ENCODE assay signal across 1 cellular context in genomic region chr10:17453377-17454091, GRCh38.
A peak's percentile ranks its signal among the peaks of the same experiment; 100 is the strongest.
TF ChIP-seq lines count a peak whose summit lies in the region.

No MANE protein-coding gene starts in this region.

TF ChIP-seq in HEK293, 187 proteins besides CTCF, POLR2A, EP300 and RAD21 (continued from another document and continues in another):
- TF ChIP-seq, protein P1, sequence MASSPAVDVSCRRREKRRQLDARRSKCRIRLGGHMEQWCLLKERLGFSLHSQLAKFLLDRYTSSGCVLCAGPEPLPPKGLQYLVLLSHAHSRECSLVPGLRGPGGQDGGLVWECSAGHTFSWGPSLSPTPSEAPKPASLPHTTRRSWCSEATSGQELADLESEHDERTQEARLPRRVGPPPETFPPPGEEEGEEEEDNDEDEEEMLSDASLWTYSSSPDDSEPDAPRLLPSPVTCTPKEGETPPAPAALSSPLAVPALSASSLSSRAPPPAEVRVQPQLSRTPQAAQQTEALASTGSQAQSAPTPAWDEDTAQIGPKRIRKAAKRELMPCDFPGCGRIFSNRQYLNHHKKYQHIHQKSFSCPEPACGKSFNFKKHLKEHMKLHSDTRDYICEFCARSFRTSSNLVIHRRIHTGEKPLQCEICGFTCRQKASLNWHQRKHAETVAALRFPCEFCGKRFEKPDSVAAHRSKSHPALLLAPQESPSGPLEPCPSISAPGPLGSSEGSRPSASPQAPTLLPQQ (tag by site-specific recombination; IDR thresholded peaks at IDR 0.05), result no peak
- TF ChIP-seq ZBTB7A (tag by site-specific recombination; IDR thresholded peaks at IDR 0.05; ENCODE audit: low read depth) (no peak), WT1 (tag by site-specific recombination; IDR thresholded peaks at IDR 0.05) (no peak), SCRT1 (tag by site-specific recombination; IDR thresholded peaks at IDR 0.05; ENCODE audit: borderline replicate concordance) (no peak), ZNF202 (tag by site-specific recombination; IDR thresholded peaks at IDR 0.05; ENCODE audit: borderline replicate concordance) (no peak), ZNF175 (tag by site-specific recombination; IDR thresholded peaks at IDR 0.05) (no peak), ZNF121 (tag by site-specific recombination; IDR thresholded peaks at IDR 0.05) (no peak), ZNF221 (tag by site-specific recombination; IDR thresholded peaks at IDR 0.05; ENCODE audit: borderline replicate concordance) (no peak), ZNF664 (tag by site-specific recombination; IDR thresholded peaks at IDR 0.05) (no peak), ZNF138 (tag by site-specific recombination; IDR thresholded peaks at IDR 0.05; ENCODE audit: borderline replicate concordance) (no peak), RBAK (tag by site-specific recombination; IDR thresholded peaks at IDR 0.05) (no peak), REPIN1 (tag by site-specific recombination; IDR thresholded peaks at IDR 0.05; ENCODE audit: low read depth) (no peak), ZNF157 (tag by site-specific recombination; IDR thresholded peaks at IDR 0.05) (no peak), ZNF600 (tag by site-specific recombination; IDR thresholded peaks at IDR 0.05) (peak; percentile 87), SCRT2 (tag by site-specific recombination; IDR thresholded peaks at IDR 0.05) (peak; percentile 85), TCF7L2 (IDR thresholded peaks at IDR 0.05; ENCODE audit: borderline replicate concordance, low read depth, low read length) (no peak), ZFP37 (tag by site-specific recombination; IDR thresholded peaks at IDR 0.05) (peak; percentile 93), MYNN (tag by site-specific recombination; IDR thresholded peaks at IDR 0.05; ENCODE audit: borderline replicate concordance) (no peak), ZNF658 (tag by site-specific recombination; IDR thresholded peaks at IDR 0.05) (no peak), SP2 (tag by site-specific recombination; IDR thresholded peaks at IDR 0.05) (no peak), ZNF558 (tag by site-specific recombination; IDR thresholded peaks at IDR 0.05) (no peak), KLF9 (tag by site-specific recombination; IDR thresholded peaks at IDR 0.05; ENCODE audit: low read depth) (no peak), SP3 (tag by site-specific recombination; IDR thresholded peaks at IDR 0.05) (no peak), ZNF274 (IDR thresholded peaks at IDR 0.05; ENCODE audit: low read length) (no peak), ZNF274 (tag by site-specific recombination; IDR thresholded peaks at IDR 0.05; ENCODE audit: borderline replicate concordance) (no peak), ZNF596 (tag by site-specific recombination; IDR thresholded peaks at IDR 0.05) (no peak; the same call in 1 of the 2 replicates), ZNF354C (tag by site-specific recombination; IDR thresholded peaks at IDR 0.05; ENCODE audit: borderline replicate concordance, low read depth) (no peak), ZNF148 (tag by site-specific recombination; IDR thresholded peaks at IDR 0.05; ENCODE audit: borderline replicate concordance) (no peak), ZNF214 (tag by site-specific recombination; IDR thresholded peaks at IDR 0.05; ENCODE audit: borderline replicate concordance) (no peak), ZSCAN30 (tag by site-specific recombination; IDR thresholded peaks at IDR 0.05) (no peak; the same call in 1 of the 2 replicates), ZFP3 (tag by site-specific recombination; IDR thresholded peaks at IDR 0.05; ENCODE audit: low read depth) (no peak), ZNF791 (tag by site-specific recombination; IDR thresholded peaks at IDR 0.05) (no peak), ZNF660 (tag by site-specific recombination; IDR thresholded peaks at IDR 0.05) (no peak; the same call in 1 of the 2 replicates), ZNF610 (tag by site-specific recombination; IDR thresholded peaks at IDR 0.05; ENCODE audit: borderline replicate concordance) (no peak), ZNF626 (tag by site-specific recombination; IDR thresholded peaks at IDR 0.05) (no peak), PRDM1 (tag by site-specific recombination; IDR thresholded peaks at IDR 0.05) (peak; percentile 16; the same call in 1 of the 2 replicates), ZNF184 (tag by site-specific recombination; IDR thresholded peaks at IDR 0.05) (no peak), ZNF677 (tag by site-specific recombination; IDR thresholded peaks at IDR 0.05) (no peak), ZNF623 (tag by site-specific recombination; IDR thresholded peaks at IDR 0.05) (no peak), ZNF48 (tag by site-specific recombination; IDR thresholded peaks at IDR 0.05) (no peak), ZSCAN5A (tag by site-specific recombination; IDR thresholded peaks at IDR 0.05) (0 out of 2 replicates have a peak, but pooled peaks have one; percentile 39), ZNF362 (tag by site-specific recombination; IDR thresholded peaks at IDR 0.05) (no peak), ZNF132 (tag by site-specific recombination; IDR thresholded peaks at IDR 0.05; ENCODE audit: borderline replicate concordance) (no peak), ZNF510 (tag by site-specific recombination; IDR thresholded peaks at IDR 0.05; ENCODE audit: insufficient replicate concordance) (no peak), ZNF133 (tag by site-specific recombination; IDR thresholded peaks at IDR 0.05) (no peak), ZFHX2 (tag by site-specific recombination; conservative IDR thresholded peaks at IDR 0.05) (peak; percentile 64), ZNF585B (tag by site-specific recombination; IDR thresholded peaks at IDR 0.05) (no peak)
- TF ChIP-seq, protein P2, sequence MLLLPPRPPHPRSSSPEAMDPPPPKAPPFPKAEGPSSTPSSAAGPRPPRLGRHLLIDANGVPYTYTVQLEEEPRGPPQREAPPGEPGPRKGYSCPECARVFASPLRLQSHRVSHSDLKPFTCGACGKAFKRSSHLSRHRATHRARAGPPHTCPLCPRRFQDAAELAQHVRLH (tag by site-specific recombination; IDR thresholded peaks at IDR 0.05), result no peak
- TF ChIP-seq, protein P3, sequence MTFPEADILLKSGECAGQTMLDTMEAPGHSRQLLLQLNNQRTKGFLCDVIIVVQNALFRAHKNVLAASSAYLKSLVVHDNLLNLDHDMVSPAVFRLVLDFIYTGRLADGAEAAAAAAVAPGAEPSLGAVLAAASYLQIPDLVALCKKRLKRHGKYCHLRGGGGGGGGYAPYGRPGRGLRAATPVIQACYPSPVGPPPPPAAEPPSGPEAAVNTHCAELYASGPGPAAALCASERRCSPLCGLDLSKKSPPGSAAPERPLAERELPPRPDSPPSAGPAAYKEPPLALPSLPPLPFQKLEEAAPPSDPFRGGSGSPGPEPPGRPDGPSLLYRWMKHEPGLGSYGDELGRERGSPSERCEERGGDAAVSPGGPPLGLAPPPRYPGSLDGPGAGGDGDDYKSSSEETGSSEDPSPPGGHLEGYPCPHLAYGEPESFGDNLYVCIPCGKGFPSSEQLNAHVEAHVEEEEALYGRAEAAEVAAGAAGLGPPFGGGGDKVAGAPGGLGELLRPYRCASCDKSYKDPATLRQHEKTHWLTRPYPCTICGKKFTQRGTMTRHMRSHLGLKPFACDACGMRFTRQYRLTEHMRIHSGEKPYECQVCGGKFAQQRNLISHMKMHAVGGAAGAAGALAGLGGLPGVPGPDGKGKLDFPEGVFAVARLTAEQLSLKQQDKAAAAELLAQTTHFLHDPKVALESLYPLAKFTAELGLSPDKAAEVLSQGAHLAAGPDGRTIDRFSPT (tag by site-specific recombination; IDR thresholded peaks at IDR 0.05), result peak; percentile 62; the same call in 1 of the 2 replicates
- TF ChIP-seq, protein P4, sequence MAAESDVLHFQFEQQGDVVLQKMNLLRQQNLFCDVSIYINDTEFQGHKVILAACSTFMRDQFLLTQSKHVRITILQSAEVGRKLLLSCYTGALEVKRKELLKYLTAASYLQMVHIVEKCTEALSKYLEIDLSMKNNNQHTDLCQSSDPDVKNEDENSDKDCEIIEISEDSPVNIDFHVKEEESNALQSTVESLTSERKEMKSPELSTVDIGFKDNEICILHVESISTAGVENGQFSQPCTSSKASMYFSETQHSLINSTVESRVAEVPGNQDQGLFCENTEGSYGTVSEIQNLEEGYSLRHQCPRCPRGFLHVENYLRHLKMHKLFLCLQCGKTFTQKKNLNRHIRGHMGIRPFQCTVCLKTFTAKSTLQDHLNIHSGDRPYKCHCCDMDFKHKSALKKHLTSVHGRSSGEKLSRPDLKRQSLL (tag by site-specific recombination; IDR thresholded peaks at IDR 0.05), result no peak
- TF ChIP-seq, protein P5, sequence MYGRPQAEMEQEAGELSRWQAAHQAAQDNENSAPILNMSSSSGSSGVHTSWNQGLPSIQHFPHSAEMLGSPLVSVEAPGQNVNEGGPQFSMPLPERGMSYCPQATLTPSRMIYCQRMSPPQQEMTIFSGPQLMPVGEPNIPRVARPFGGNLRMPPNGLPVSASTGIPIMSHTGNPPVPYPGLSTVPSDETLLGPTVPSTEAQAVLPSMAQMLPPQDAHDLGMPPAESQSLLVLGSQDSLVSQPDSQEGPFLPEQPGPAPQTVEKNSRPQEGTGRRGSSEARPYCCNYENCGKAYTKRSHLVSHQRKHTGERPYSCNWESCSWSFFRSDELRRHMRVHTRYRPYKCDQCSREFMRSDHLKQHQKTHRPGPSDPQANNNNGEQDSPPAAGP (tag by site-specific recombination; IDR thresholded peaks at IDR 0.05), result 0 out of 2 replicates have a peak, but pooled peaks have one; percentile 11
- TF ChIP-seq, protein P6, sequence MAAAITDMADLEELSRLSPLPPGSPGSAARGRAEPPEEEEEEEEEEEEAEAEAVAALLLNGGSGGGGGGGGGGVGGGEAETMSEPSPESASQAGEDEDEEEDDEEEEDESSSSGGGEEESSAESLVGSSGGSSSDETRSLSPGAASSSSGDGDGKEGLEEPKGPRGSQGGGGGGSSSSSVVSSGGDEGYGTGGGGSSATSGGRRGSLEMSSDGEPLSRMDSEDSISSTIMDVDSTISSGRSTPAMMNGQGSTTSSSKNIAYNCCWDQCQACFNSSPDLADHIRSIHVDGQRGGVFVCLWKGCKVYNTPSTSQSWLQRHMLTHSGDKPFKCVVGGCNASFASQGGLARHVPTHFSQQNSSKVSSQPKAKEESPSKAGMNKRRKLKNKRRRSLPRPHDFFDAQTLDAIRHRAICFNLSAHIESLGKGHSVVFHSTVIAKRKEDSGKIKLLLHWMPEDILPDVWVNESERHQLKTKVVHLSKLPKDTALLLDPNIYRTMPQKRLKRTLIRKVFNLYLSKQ (tag by site-specific recombination; IDR thresholded peaks at IDR 0.05; ENCODE audit: borderline replicate concordance), result no peak
- TF ChIP-seq, protein P7, sequence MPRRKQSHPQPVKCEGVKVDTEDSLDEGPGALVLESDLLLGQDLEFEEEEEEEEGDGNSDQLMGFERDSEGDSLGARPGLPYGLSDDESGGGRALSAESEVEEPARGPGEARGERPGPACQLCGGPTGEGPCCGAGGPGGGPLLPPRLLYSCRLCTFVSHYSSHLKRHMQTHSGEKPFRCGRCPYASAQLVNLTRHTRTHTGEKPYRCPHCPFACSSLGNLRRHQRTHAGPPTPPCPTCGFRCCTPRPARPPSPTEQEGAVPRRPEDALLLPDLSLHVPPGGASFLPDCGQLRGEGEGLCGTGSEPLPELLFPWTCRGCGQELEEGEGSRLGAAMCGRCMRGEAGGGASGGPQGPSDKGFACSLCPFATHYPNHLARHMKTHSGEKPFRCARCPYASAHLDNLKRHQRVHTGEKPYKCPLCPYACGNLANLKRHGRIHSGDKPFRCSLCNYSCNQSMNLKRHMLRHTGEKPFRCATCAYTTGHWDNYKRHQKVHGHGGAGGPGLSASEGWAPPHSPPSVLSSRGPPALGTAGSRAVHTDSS (tag by site-specific recombination; IDR thresholded peaks at IDR 0.05), result no peak
- TF ChIP-seq, protein P8, sequence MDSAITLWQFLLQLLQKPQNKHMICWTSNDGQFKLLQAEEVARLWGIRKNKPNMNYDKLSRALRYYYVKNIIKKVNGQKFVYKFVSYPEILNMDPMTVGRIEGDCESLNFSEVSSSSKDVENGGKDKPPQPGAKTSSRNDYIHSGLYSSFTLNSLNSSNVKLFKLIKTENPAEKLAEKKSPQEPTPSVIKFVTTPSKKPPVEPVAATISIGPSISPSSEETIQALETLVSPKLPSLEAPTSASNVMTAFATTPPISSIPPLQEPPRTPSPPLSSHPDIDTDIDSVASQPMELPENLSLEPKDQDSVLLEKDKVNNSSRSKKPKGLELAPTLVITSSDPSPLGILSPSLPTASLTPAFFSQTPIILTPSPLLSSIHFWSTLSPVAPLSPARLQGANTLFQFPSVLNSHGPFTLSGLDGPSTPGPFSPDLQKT (IDR thresholded peaks at IDR 0.05; ENCODE audit: borderline replicate concordance, low read depth, low read length), result no peak
